13 cellular contexts compared by ENCODE assay signal in the genomic region with DNA sequence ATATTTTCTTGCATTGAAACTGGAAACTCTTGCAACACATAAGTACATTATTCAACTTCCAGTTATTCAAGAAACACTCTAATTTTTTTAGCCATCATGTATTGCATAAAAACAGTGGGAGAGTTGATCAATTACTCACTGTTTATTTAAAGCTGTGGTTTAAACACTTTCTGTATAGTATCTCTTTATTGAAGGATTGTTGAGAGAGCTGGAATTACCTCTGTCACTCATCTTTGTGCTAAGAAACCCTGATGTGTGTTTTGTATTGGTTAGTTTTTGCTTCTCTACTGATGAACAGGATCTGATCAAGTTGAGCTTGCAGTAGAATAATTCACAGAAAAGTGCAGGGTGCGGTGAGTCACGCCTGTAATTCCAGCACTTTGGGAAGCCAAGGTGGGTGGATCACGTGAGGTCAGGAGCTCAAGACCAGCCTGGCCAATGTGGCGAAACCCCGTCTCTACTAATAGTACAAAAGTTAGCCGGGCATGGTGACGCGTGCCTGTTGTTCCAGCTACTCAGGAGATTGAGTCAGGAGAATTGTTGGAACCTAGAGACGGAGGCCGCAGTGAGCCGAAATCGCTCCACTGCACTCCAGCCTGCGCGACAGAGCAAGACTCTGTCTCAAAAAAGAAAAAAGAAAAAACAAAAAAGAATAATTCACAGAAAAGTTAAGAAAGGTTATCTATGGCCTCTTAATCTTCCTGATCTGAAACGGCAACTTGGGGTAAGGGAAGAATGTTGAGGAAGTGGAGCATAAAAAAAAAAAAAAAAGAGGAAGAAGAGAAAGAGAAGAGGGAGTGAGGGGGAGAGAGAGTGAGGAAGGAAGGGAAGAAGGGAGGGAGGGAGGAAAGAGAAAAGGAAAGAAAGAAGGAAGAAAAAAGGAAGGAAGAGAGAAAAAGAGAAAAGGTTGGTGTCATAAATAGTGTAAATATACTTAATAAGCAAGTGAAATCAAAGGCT.
DNase-seq lines count a peak whose midpoint lies in the region; ATAC-seq and TF ChIP-seq lines count a peak whose summit lies in the region.
"Had no signal": no experiment of that assay in that cellular context is flagged by ENCODE, and none has a peak within 500 bp of the region (broad histone marks: within the 10 kb centered on the region; RNA-seq: fewer than 3 reads in every experiment).

No MANE protein-coding gene starts in this region.

- POLR2A ChIA-PET in activated B cell treated with CpG ODN at 0.5 μM for 24 hours (lab: Charles Lee), result interaction anchor here (0.5 to 9.1 kb wide), 6 partner anchors 11 to 71 kb away, joined by 3 to 203 read pairs (median 6); no protein-coding TSS in a partner anchor
- POLR2A ChIA-PET in activated CD4-positive, alpha-beta memory T cell treated with anti-CD3 and anti-CD28 coated beads, Interleukin-2, amount 10 ng/mL, durations not matched to agents 7 days and 5 days (lab: Charles Lee), result no interaction called here

- H3K27me3 Mint-ChIP-seq in activated B cell treated with CpG ODN at 0.5 μM for 24 hours, result no peaks in the 10 kb centered on the region
- no peaks in the 10 kb centered on the region for H3K27me3 Mint-ChIP-seq in memory B cell
- no peaks in the 10 kb centered on the region for H3K27me3 Mint-ChIP-seq in activated CD4-positive, alpha-beta memory T cell treated with anti-CD3 and anti-CD28 coated beads, Interleukin-2, amount 10 ng/mL, durations not matched to agents 7 days and 5 days

- no peak for TF ChIP-seq EP300 in upper lobe of left lung (IDR thresholded peaks at IDR 0.05)

- H3K9me3 Mint-ChIP-seq in activated B cell treated with CpG ODN at 0.5 μM for 24 hours (no peaks in the 10 kb centered on the region), memory B cell (no peaks in the 10 kb centered on the region)
- H3K9me3 Mint-ChIP-seq in activated CD4-positive, alpha-beta memory T cell treated with anti-CD3 and anti-CD28 coated beads, Interleukin-2, amount 10 ng/mL, durations not matched to agents 7 days and 5 days, result peaks cover 7% of the 10 kb centered on the region

- no peak overlapping the region for H3K27ac ChIP-seq in upper lobe of left lung
- H3K27ac ChIP-seq: C4-2B, SJSA1 had no signal

- H3K4me3 ChIP-seq in upper lobe of left lung, result no peak overlapping the region
- H3K4me3 ChIP-seq: SJSA1 had no signal

- TF ChIP-seq POLR2A in upper lobe of left lung (IDR thresholded peaks at IDR 0.05), result no peak

- DNase-seq in DMS53 (lab: John Stamatoyannopoulos, UW), result peak; percentile 35
- DNase-seq in M059J (ENCODE audit: low read depth), result peak; percentile 25
- no peak for DNase-seq in activated B cell treated with CpG ODN at 0.5 μM for 24 hours
- no peak for DNase-seq in memory B cell (ENCODE audit: low spot score in 2 of 2)
- no peak for DNase-seq in activated CD4-positive, alpha-beta memory T cell treated with anti-CD3 and anti-CD28 coated beads, Interleukin-2, amount 10 ng/mL, durations not matched to agents 7 days and 5 days
- DNase-seq in upper lobe of left lung, result no peak
- DNase-seq in activated naive CD4-positive, alpha-beta T cell (lab: John Stamatoyannopoulos, UW), result no peak
- DNase-seq: activated naive CD4-positive, alpha-beta T cell treated with anti-CD3 and anti-CD28 coated beads, Interleukin-2, amount 50 U/mL, for 16 hours; hippocampal formation; stimulated activated naive CD4-positive, alpha-beta T cell had no signal

- H3K4me1 ChIP-seq in upper lobe of left lung, result peaks cover 4 to 9% (median 8%) of the 10 kb centered on the region in 4 donors

- no peaks in the 10 kb centered on the region for H3K36me3 ChIP-seq in upper lobe of left lung
- H3K36me3 ChIP-seq: SJSA1 had no signal

- TF ChIP-seq CTCF in activated B cell treated with CpG ODN at 0.5 μM for 24 hours (IDR thresholded peaks at IDR 0.05), result no peak
- TF ChIP-seq CTCF in upper lobe of left lung (IDR thresholded peaks at IDR 0.05), result no peak

- 86 to 89% methylated on average over 15 of the region's 15 CpGs for WGBS in upper lobe of left lung, 2 donors

- no peak for ATAC-seq in activated B cell treated with CpG ODN at 0.5 μM for 24 hours (ENCODE audit: low read depth)
- ATAC-seq in memory B cell (ENCODE audit: low read depth), result no peak
- ATAC-seq in GM18858 (IDR thresholded peaks at IDR 0.05; ENCODE audit: unreplicated experiment), result no peak
- ATAC-seq in upper lobe of left lung (ENCODE audit: low FRiP score in 2 of 2), result no peak

- CTCF ChIA-PET in activated B cell treated with CpG ODN at 0.5 μM for 24 hours (lab: Charles Lee), result no interaction called here
- CTCF ChIA-PET in activated CD4-positive, alpha-beta memory T cell treated with anti-CD3 and anti-CD28 coated beads, Interleukin-2, amount 10 ng/mL, durations not matched to agents 7 days and 5 days (lab: Charles Lee), result interaction anchor here (1.7 kb wide), 1 partner anchor 189 kb away, joined by 5 read pairs; no protein-coding TSS in a partner anchor

- no peaks in the 10 kb centered on the region for H3K27me3 ChIP-seq in upper lobe of left lung
- H3K27me3 ChIP-seq: SJSA1 had no signal

- H3K36me3 Mint-ChIP-seq in activated B cell treated with CpG ODN at 0.5 μM for 24 hours (ENCODE audit: low read depth) (no peaks in the 10 kb centered on the region), memory B cell (peaks cover 2% of the 10 kb centered on the region)
- H3K36me3 Mint-ChIP-seq in activated CD4-positive, alpha-beta memory T cell treated with anti-CD3 and anti-CD28 coated beads, Interleukin-2, amount 10 ng/mL, durations not matched to agents 7 days and 5 days (ENCODE audit: low read depth), result peaks cover 8% of the 10 kb centered on the region

- H3K4me3 Mint-ChIP-seq in activated B cell treated with CpG ODN at 0.5 μM for 24 hours, result no peak overlapping the region
- H3K4me3 Mint-ChIP-seq in memory B cell, result peak overlapping the region; percentile 14
- no peak overlapping the region for H3K4me3 Mint-ChIP-seq in activated CD4-positive, alpha-beta memory T cell treated with anti-CD3 and anti-CD28 coated beads, Interleukin-2, amount 10 ng/mL, durations not matched to agents 7 days and 5 days

- H3K4me1 Mint-ChIP-seq in activated B cell treated with CpG ODN at 0.5 μM for 24 hours, result peaks cover 50% of the 10 kb centered on the region
- H3K4me1 Mint-ChIP-seq in memory B cell, result peaks cover 14% of the 10 kb centered on the region
- peaks cover 1% of the 10 kb centered on the region for H3K4me1 Mint-ChIP-seq in activated CD4-positive, alpha-beta memory T cell treated with anti-CD3 and anti-CD28 coated beads, Interleukin-2, amount 10 ng/mL, durations not matched to agents 7 days and 5 days

- peaks cover 0 to 3% (median 1%) of the 10 kb centered on the region in 4 donors for H3K9me3 ChIP-seq in upper lobe of left lung
- H3K9me3 ChIP-seq: SJSA1 had no signal

- H3K27ac Mint-ChIP-seq in activated B cell treated with CpG ODN at 0.5 μM for 24 hours (peak overlapping the region; percentile 38), memory B cell (peak overlapping the region; percentile 91)
- no peak overlapping the region for H3K27ac Mint-ChIP-seq in activated CD4-positive, alpha-beta memory T cell treated with anti-CD3 and anti-CD28 coated beads, Interleukin-2, amount 10 ng/mL, durations not matched to agents 7 days and 5 days

- intact Hi-C loops in activated B cell treated with CpG ODN at 0.5 μM for 24 hours (cut with micrococcal nuclease), result no loop called here

Comparison
In these comparisons a context has a peak if more than half of its experiments do, and no peak if none do; other contexts are left out.
1. DNase-seq: peak in DMS53 (single experiment) and M059J (single experiment); none in activated B cell treated with CpG ODN at 0.5 μM for 24 hours (single experiment), memory B cell (0 of 2), activated CD4-positive, alpha-beta memory T cell treated with anti-CD3 and anti-CD28 coated beads, Interleukin-2, amount 10 ng/mL, durations not matched to agents 7 days and 5 days (single experiment), upper lobe of left lung (0 of 2) and activated naive CD4-positive, alpha-beta T cell (0 of 4).